In the genomic region with DNA sequence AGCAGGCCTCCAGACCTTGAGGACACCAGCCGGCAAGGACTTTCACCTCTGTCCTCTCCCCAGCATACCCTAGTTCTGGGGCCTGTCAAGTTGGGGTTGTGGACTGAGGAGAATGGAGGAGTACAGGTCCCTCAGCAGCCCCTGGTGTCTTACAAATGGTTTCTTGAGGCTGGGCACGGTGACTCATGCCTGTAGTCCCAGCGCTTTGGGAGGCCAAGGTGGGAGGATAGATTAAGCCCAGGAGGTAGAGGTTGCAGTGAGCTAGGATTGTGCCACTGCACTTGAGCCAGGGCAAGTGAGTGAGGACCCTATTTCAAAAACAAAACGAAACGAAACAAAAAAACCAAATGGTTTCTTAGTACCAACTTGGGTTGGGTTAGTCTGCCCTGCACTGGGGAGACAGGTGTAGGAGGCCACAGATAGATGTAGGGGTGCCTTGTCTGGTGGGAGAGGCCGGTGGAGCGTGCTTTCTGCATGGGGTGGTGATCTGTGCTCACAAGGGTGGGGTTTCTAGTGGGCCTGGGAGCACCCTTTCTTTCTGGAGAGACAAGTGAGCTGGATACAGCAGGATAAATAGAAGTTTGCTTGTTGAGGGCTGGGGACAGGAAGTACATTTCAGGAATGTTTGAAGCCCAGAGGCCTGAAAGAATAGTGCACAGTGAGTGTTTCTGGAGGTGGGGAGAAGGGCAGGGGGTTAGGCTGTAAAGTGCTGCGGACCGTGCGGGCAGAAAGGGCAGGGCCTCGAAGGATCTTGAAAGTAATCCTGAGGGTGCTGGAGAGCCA, we compare ENCODE assay signal across 22 cellular contexts. TPM values are rescaled to one million over a fixed set of nuclear protein-coding genes. Genes with fewer than 3 reads are reported as not detected.
DNase-seq lines count a peak whose midpoint lies in the region; ATAC-seq and TF ChIP-seq lines count a peak whose summit lies in the region.
"Had no signal": no experiment of that assay in that cellular context is flagged by ENCODE, and none has a peak within 500 bp of the region (broad histone marks: within the 10 kb centered on the region; RNA-seq: fewer than 3 reads in every experiment).

No MANE protein-coding gene starts in this region.

- DNase-seq in NCI-H69 (lab: John Stamatoyannopoulos, UW) (peak; percentile 23), dorsolateral prefrontal cortex (no peak), upper lobe of right lung (no peak), Calu3 (no peak), sciatic nerve (ENCODE audit: low spot score) (no peak)
- peak; percentile 31 for DNase-seq in natural killer cell treated with Interleukin-12 subunit alpha and Interleukin-12 subunit beta and Interleukin-15 and Interleukin-18, amount 100 ng/mL, for 72 hours (ENCODE audit: low spot score)
- DNase-seq: activated CD8-positive, alpha-beta memory T cell treated with anti-CD3 and anti-CD28 coated beads for 24 hours; activated naive CD8-positive, alpha-beta T cell treated with anti-CD3 and anti-CD28 coated beads, Interleukin-2, amount 10 ng/mL, durations not matched to agents 7 days and 5 days; BE2C; GF-D8; H9; KG1; mammary epithelial cell; NCI-H1092 treated with DMSO at 0.1 percent for 48 hours; NCI-H526 treated with DMSO at 0.1 percent for 48 hours; right cardiac atrium; T-helper 2 cell had no signal

- CTCF ChIA-PET in Calu3 (lab: Charles Lee) = no interaction called here

- intact Hi-C loops in dorsolateral prefrontal cortex (cut with DNase I) (loop anchor here in 1 of 2 donors (5.0 kb wide), 1 partner anchor 46 kb away; no protein-coding TSS in a partner anchor), upper lobe of right lung (cut with DNase I) (no loop called here), Calu3 (cut with micrococcal nuclease; ENCODE audit: unreplicated experiment) (no loop called here), sciatic nerve (cut with DNase I) (no loop called here)

- no peaks in the 10 kb centered on the region for H3K27me3 ChIP-seq in dorsolateral prefrontal cortex
- peaks cover 49% of the 10 kb centered on the region for H3K27me3 ChIP-seq in upper lobe of right lung

- H3K9me3 Mint-ChIP-seq in natural killer cell treated with Interleukin-12 subunit alpha and Interleukin-12 subunit beta and Interleukin-15 and Interleukin-18, amount 100 ng/mL, for 72 hours = no peaks in the 10 kb centered on the region
- H3K9me3 Mint-ChIP-seq in Calu3 (ENCODE audit: low read depth, unreplicated experiment) = no peaks in the 10 kb centered on the region
- H3K9me3 Mint-ChIP-seq: activated naive CD8-positive, alpha-beta T cell treated with anti-CD3 and anti-CD28 coated beads, Interleukin-2, amount 10 ng/mL, durations not matched to agents 7 days and 5 days; H9 had no signal

- H3K27ac ChIP-seq in dorsolateral prefrontal cortex = peak overlapping the region in 47 of 59 donors; percentile 21 to 94 (median 77)
- H3K27ac ChIP-seq in upper lobe of right lung = no peak overlapping the region
- H3K27ac ChIP-seq: vagina had no signal

- no peaks in the 10 kb centered on the region for H3K36me3 ChIP-seq in upper lobe of right lung
- H3K36me3 ChIP-seq: BE2C, vagina had no signal

- H3K4me1 Mint-ChIP-seq in natural killer cell treated with Interleukin-12 subunit alpha and Interleukin-12 subunit beta and Interleukin-15 and Interleukin-18, amount 100 ng/mL, for 72 hours (ENCODE audit: low read depth in 2 of 2) = peaks cover 21 to 43% of the 10 kb centered on the region in 2 donors
- H3K4me1 Mint-ChIP-seq in Calu3 (ENCODE audit: low read depth, unreplicated experiment) = peaks cover 23% of the 10 kb centered on the region

- H3K4me1 ChIP-seq in upper lobe of right lung = no peaks in the 10 kb centered on the region

- ATAC-seq in natural killer cell treated with Interleukin-12 subunit alpha and Interleukin-12 subunit beta and Interleukin-15 and Interleukin-18, amount 100 ng/mL, for 72 hours = no peak
- ATAC-seq in upper lobe of right lung (peak; percentile 20), sciatic nerve (no peak), HG02763 (IDR thresholded peaks at IDR 0.05; ENCODE audit: unreplicated experiment) (no peak)
- ATAC-seq: esophagus mucosa, GM12878, right cardiac atrium had no signal

- peak overlapping the region in 1 of 2 donors; percentile 29 for H3K27ac Mint-ChIP-seq in natural killer cell treated with Interleukin-12 subunit alpha and Interleukin-12 subunit beta and Interleukin-15 and Interleukin-18, amount 100 ng/mL, for 72 hours
- H3K27ac Mint-ChIP-seq in Calu3 (ENCODE audit: unreplicated experiment) = no peak overlapping the region
- H3K27ac Mint-ChIP-seq: activated naive CD8-positive, alpha-beta T cell treated with anti-CD3 and anti-CD28 coated beads, Interleukin-2, amount 10 ng/mL, durations not matched to agents 7 days and 5 days; H9 had no signal

- H3K36me3 Mint-ChIP-seq in natural killer cell treated with Interleukin-12 subunit alpha and Interleukin-12 subunit beta and Interleukin-15 and Interleukin-18, amount 100 ng/mL, for 72 hours = no peaks in the 10 kb centered on the region
- peaks cover 11% of the 10 kb centered on the region for H3K36me3 Mint-ChIP-seq in Calu3 (ENCODE audit: insufficient read depth, unreplicated experiment)
- H3K36me3 Mint-ChIP-seq: activated naive CD8-positive, alpha-beta T cell treated with anti-CD3 and anti-CD28 coated beads, Interleukin-2, amount 10 ng/mL, durations not matched to agents 7 days and 5 days had no signal

- no peaks in the 10 kb centered on the region for H3K9me3 ChIP-seq in upper lobe of right lung
- H3K9me3 ChIP-seq: BE2C, vagina had no signal

- no TSS peak for BruUV-seq in Calu3 (replicated peaks; lab: Mats Ljungman, UMichigan)

- no peak overlapping the region for H3K4me3 Mint-ChIP-seq in natural killer cell treated with Interleukin-12 subunit alpha and Interleukin-12 subunit beta and Interleukin-15 and Interleukin-18, amount 100 ng/mL, for 72 hours
- H3K4me3 Mint-ChIP-seq in Calu3 (ENCODE audit: low read depth, unreplicated experiment) = no peak overlapping the region
- H3K4me3 Mint-ChIP-seq: activated naive CD8-positive, alpha-beta T cell treated with anti-CD3 and anti-CD28 coated beads, Interleukin-2, amount 10 ng/mL, durations not matched to agents 7 days and 5 days had no signal

- H3K27me3 Mint-ChIP-seq in natural killer cell treated with Interleukin-12 subunit alpha and Interleukin-12 subunit beta and Interleukin-15 and Interleukin-18, amount 100 ng/mL, for 72 hours = peaks cover 6 to 8% of the 10 kb centered on the region in 2 donors
- peaks cover 33% of the 10 kb centered on the region for H3K27me3 Mint-ChIP-seq in Calu3 (ENCODE audit: unreplicated experiment)

- no peak for TF ChIP-seq CTCF in dorsolateral prefrontal cortex (IDR thresholded peaks at IDR 0.05 in 54 of 56, conservative IDR thresholded peaks at IDR 0.05 in 2 of 56; ENCODE audit: low read depth in 1 of 56, partially characterized antibody in 56 of 56)
- no peak for TF ChIP-seq CTCF in upper lobe of right lung (IDR thresholded peaks at IDR 0.05)
- no peak for TF ChIP-seq CTCF in Calu3 (IDR thresholded peaks at IDR 0.05; ENCODE audit: unreplicated experiment)

- H3K4me3 ChIP-seq in dorsolateral prefrontal cortex (no peak overlapping the region), upper lobe of right lung (no peak overlapping the region)
- H3K4me3 ChIP-seq: GM12878, vagina had no signal

RNA-seq across cellular contexts. Expression of a gene that starts 37.7 kb away (rescaled TPM):
- total RNA-seq in dorsolateral prefrontal cortex (100 to 1,000 TPM in 19 of 120 experiments, 10 to 100 TPM in 101; 37.2 to 251 (median 77.9) TPM), upper lobe of right lung (not detected), Calu3 (2022) (not detected in 2 replicates), sciatic nerve (0.53 TPM)
- total RNA-seq in natural killer cell treated with Interleukin-12 subunit alpha and Interleukin-12 subunit beta and Interleukin-15 and Interleukin-18, amount 100 ng/mL, for 72 hours = not detected
- total RNA-seq: esophagus mucosa, glomerular endothelial cell, GM12878 had no signal

Comparison
In these comparisons a context has a peak if more than half of its experiments do, and no peak if none do; other contexts are left out.
1. DNase-seq: peak in NCI-H69 (single experiment) and natural killer cell treated with Interleukin-12 subunit alpha and Interleukin-12 subunit beta and Interleukin-15 and Interleukin-18, amount 100 ng/mL, for 72 hours (single experiment); none in dorsolateral prefrontal cortex (0 of 10), upper lobe of right lung (single experiment), Calu3 (single experiment) and sciatic nerve (single experiment).
2. RNA of a gene that starts 37.7 kb away (total RNA-seq): 37.2 to 251 TPM in dorsolateral prefrontal cortex; 0.53 TPM in sciatic nerve (single experiment), not detected in natural killer cell treated with Interleukin-12 subunit alpha and Interleukin-12 subunit beta and Interleukin-15 and Interleukin-18, amount 100 ng/mL, for 72 hours, not detected in Calu3 and not detected in upper lobe of right lung (single experiment); every median in the first group is over 10 times any median in the second.